ENCODE assay signal across 9 cellular contexts in genomic region chr12:12072064-12072760, GRCh38. TPM values are rescaled to one million over a fixed set of nuclear protein-coding genes. Genes with fewer than 3 reads are reported as not detected.
DNase-seq lines count a peak whose midpoint lies in the region; ATAC-seq and TF ChIP-seq lines count a peak whose summit lies in the region.
"Had no signal": no experiment of that assay in that cellular context is flagged by ENCODE, and none has a peak within 500 bp of the region (broad histone marks: within the 10 kb centered on the region; RNA-seq: fewer than 3 reads in every experiment).

No MANE protein-coding gene starts in this region.

- no peak overlapping the region for H3K27ac ChIP-seq in CD8-positive, alpha-beta T cell (ENCODE audit: low read depth, low read length)
- peak overlapping the region; percentile 58 for H3K27ac ChIP-seq in KOPT-K1 (ENCODE audit: low read depth, low read length, poor library complexity, severe bottlenecking)
- H3K27ac ChIP-seq in naive thymus-derived CD4-positive, alpha-beta T cell (ENCODE audit: low read depth, low read length) = peak overlapping the region; percentile 58

- peaks cover 13% of the 10 kb centered on the region for H3K4me1 ChIP-seq in CD8-positive, alpha-beta T cell (ENCODE audit: insufficient read depth, low read length)
- H3K4me1 ChIP-seq in naive thymus-derived CD4-positive, alpha-beta T cell (ENCODE audit: control insufficient read depth in 2 of 2, insufficient read depth in 2 of 2, low read length in 2 of 2) = peaks cover 0 to 5% of the 10 kb centered on the region in 2 donors

- no peaks in the 10 kb centered on the region for H3K9me3 ChIP-seq in CD8-positive, alpha-beta T cell (ENCODE audit: low read length)
- no peaks in the 10 kb centered on the region for H3K9me3 ChIP-seq in KOPT-K1 (ENCODE audit: insufficient read depth, low read length, poor library complexity, severe bottlenecking)
- no peaks in the 10 kb centered on the region for H3K9me3 ChIP-seq in naive thymus-derived CD4-positive, alpha-beta T cell (ENCODE audit: control insufficient read depth in 2 of 3, low read length in 3 of 3)

- H3K4me1 Mint-ChIP-seq in CD8-positive, alpha-beta T cell (ENCODE audit: low read depth) = peaks cover 22% of the 10 kb centered on the region
- H3K4me1 Mint-ChIP-seq in activated T-helper 1 cell treated with anti-CD3 and anti-CD28 coated beads, Interleukin-12 subunit alpha, Interleukin-12 subunit beta, Interleukin-2, Interleukin-4 antibody, amounts not matched to agents 30 ng/mL and 10 ng/mL and 1 ng/mL, durations not matched to agents 14 hours and 24 hours and 36 hours (ENCODE audit: low read depth) = peaks cover 49% of the 10 kb centered on the region
- H3K4me1 Mint-ChIP-seq in naive thymus-derived CD4-positive, alpha-beta T cell = peaks cover 13 to 37% (median 24%) of the 10 kb centered on the region in 7 donors

- CTCF ChIA-PET in CD8-positive, alpha-beta T cell (lab: Charles Lee) = interaction anchor here (1.1 to 1.8 kb wide), 5 partner anchors 11 to 491 kb away, joined by 3 to 9 read pairs (median 3); no protein-coding TSS in a partner anchor
- CTCF ChIA-PET in naive thymus-derived CD4-positive, alpha-beta T cell (lab: Charles Lee) = interaction anchor here (1.0 to 1.7 kb wide), 6 partner anchors 10 to 503 kb away, joined by 3 to 6 read pairs (median 4); no protein-coding TSS in a partner anchor

- peaks cover 3% of the 10 kb centered on the region for H3K27me3 Mint-ChIP-seq in CD8-positive, alpha-beta T cell (ENCODE audit: low read depth)
- H3K27me3 Mint-ChIP-seq in activated T-helper 1 cell treated with anti-CD3 and anti-CD28 coated beads, Interleukin-12 subunit alpha, Interleukin-12 subunit beta, Interleukin-2, Interleukin-4 antibody, amounts not matched to agents 30 ng/mL and 10 ng/mL and 1 ng/mL, durations not matched to agents 14 hours and 24 hours and 36 hours (ENCODE audit: insufficient read depth) = peaks cover 3% of the 10 kb centered on the region
- peaks cover 0 to 14% (median 0%) of the 10 kb centered on the region in 5 donors for H3K27me3 Mint-ChIP-seq in naive thymus-derived CD4-positive, alpha-beta T cell

- no peaks in the 10 kb centered on the region for H3K9me3 Mint-ChIP-seq in CD8-positive, alpha-beta T cell
- H3K9me3 Mint-ChIP-seq in activated T-helper 1 cell treated with anti-CD3 and anti-CD28 coated beads, Interleukin-12 subunit alpha, Interleukin-12 subunit beta, Interleukin-2, Interleukin-4 antibody, amounts not matched to agents 30 ng/mL and 10 ng/mL and 1 ng/mL, durations not matched to agents 14 hours and 24 hours and 36 hours = no peaks in the 10 kb centered on the region
- no peaks in the 10 kb centered on the region for H3K9me3 Mint-ChIP-seq in naive thymus-derived CD4-positive, alpha-beta T cell

- ATAC-seq in CD8-positive, alpha-beta T cell = peak; percentile 72
- peak; percentile 67 for ATAC-seq in naive thymus-derived CD4-positive, alpha-beta T cell
- ATAC-seq in HG03139 (IDR thresholded peaks at IDR 0.05; ENCODE audit: unreplicated experiment) = no peak

- H3K4me3 ChIP-seq in CD8-positive, alpha-beta T cell (ENCODE audit: low read depth, low read length) = peak overlapping the region; percentile 14
- peak overlapping the region; percentile 47 for H3K4me3 ChIP-seq in naive thymus-derived CD4-positive, alpha-beta T cell (ENCODE audit: low read length)

- H3K4me3 Mint-ChIP-seq in CD8-positive, alpha-beta T cell = peak overlapping the region; percentile 74
- peak overlapping the region; percentile 88 for H3K4me3 Mint-ChIP-seq in activated T-helper 1 cell treated with anti-CD3 and anti-CD28 coated beads, Interleukin-12 subunit alpha, Interleukin-12 subunit beta, Interleukin-2, Interleukin-4 antibody, amounts not matched to agents 30 ng/mL and 10 ng/mL and 1 ng/mL, durations not matched to agents 14 hours and 24 hours and 36 hours
- peak overlapping the region; percentile 57 to 92 (median 76) for H3K4me3 Mint-ChIP-seq in naive thymus-derived CD4-positive, alpha-beta T cell

- POLR2A ChIA-PET in CD8-positive, alpha-beta T cell (lab: Charles Lee) = interaction anchor here (0.6 to 2.0 kb wide), 2 partner anchors 285 to 373 kb away, joined by 3 to 5 read pairs; partner anchors contain the start of gene BORCS5
- POLR2A ChIA-PET in naive thymus-derived CD4-positive, alpha-beta T cell (lab: Charles Lee) = no interaction called here

- no peaks in the 10 kb centered on the region for H3K36me3 ChIP-seq in CD8-positive, alpha-beta T cell (ENCODE audit: insufficient read depth, low read length)
- no peaks in the 10 kb centered on the region for H3K36me3 ChIP-seq in KOPT-K1 (ENCODE audit: insufficient read depth, low read length)
- H3K36me3 ChIP-seq in naive thymus-derived CD4-positive, alpha-beta T cell (ENCODE audit: control insufficient read depth in 2 of 3, insufficient read depth in 3 of 3, low read length in 3 of 3) = no peaks in the 10 kb centered on the region

- intact Hi-C loops in CD8-positive, alpha-beta T cell (cut with DNase I, micrococcal nuclease) = loop anchor here in 1 of 2 experiments (5.0 kb wide), 1 partner anchor 255 kb away; no protein-coding TSS in a partner anchor
- intact Hi-C loops in activated T-helper 1 cell treated with anti-CD3 and anti-CD28 coated beads, Interleukin-12 subunit alpha, Interleukin-12 subunit beta, Interleukin-2, Interleukin-4 antibody, amounts not matched to agents 30 ng/mL and 10 ng/mL and 1 ng/mL, durations not matched to agents 14 hours and 24 hours and 36 hours (cut with micrococcal nuclease) = loop anchor here (5.0 kb wide), 1 partner anchor 195 kb away; the partner anchor contains the start of gene LRP6
- intact Hi-C loops in naive thymus-derived CD4-positive, alpha-beta T cell (cut with micrococcal nuclease) = loop anchor here (5.0 to 10.0 kb wide), 2 partner anchors 420 to 1857 kb away; partner anchors contain the start of gene GABARAPL1 (in 1 of the 2)

- H3K36me3 Mint-ChIP-seq in CD8-positive, alpha-beta T cell = no peaks in the 10 kb centered on the region
- H3K36me3 Mint-ChIP-seq in activated T-helper 1 cell treated with anti-CD3 and anti-CD28 coated beads, Interleukin-12 subunit alpha, Interleukin-12 subunit beta, Interleukin-2, Interleukin-4 antibody, amounts not matched to agents 30 ng/mL and 10 ng/mL and 1 ng/mL, durations not matched to agents 14 hours and 24 hours and 36 hours (ENCODE audit: low read depth) = peaks cover 2% of the 10 kb centered on the region
- H3K36me3 Mint-ChIP-seq in naive thymus-derived CD4-positive, alpha-beta T cell = peaks cover 0 to 8% (median 0%) of the 10 kb centered on the region in 5 donors

- TF ChIP-seq CTCF in CD8-positive, alpha-beta T cell (IDR thresholded peaks at IDR 0.05) = no peak

- H3K27me3 ChIP-seq in CD8-positive, alpha-beta T cell (ENCODE audit: insufficient read depth, low read length) = peaks cover 3% of the 10 kb centered on the region
- H3K27me3 ChIP-seq in naive thymus-derived CD4-positive, alpha-beta T cell (ENCODE audit: control insufficient read depth in 2 of 2, insufficient read depth in 2 of 2, low read length in 2 of 2) = no peaks in the 10 kb centered on the region

- peak overlapping the region; percentile 62 for H3K27ac Mint-ChIP-seq in CD8-positive, alpha-beta T cell
- peak overlapping the region; percentile 8 for H3K27ac Mint-ChIP-seq in activated T-helper 1 cell treated with anti-CD3 and anti-CD28 coated beads, Interleukin-12 subunit alpha, Interleukin-12 subunit beta, Interleukin-2, Interleukin-4 antibody, amounts not matched to agents 30 ng/mL and 10 ng/mL and 1 ng/mL, durations not matched to agents 14 hours and 24 hours and 36 hours
- H3K27ac Mint-ChIP-seq in naive thymus-derived CD4-positive, alpha-beta T cell = peak overlapping the region; percentile 10 to 96 (median 89)

- peak in 6 of 7 experiments; percentile 6 to 54 (median 28) for DNase-seq in CD8-positive, alpha-beta T cell
- peak; percentile 22 for DNase-seq in activated T-helper 1 cell treated with anti-CD3 and anti-CD28 coated beads, Interleukin-12 subunit alpha, Interleukin-12 subunit beta, Interleukin-2, Interleukin-4 antibody, amounts not matched to agents 30 ng/mL and 10 ng/mL and 1 ng/mL, durations not matched to agents 14 hours and 24 hours and 36 hours (ENCODE audit: low spot score)
- DNase-seq in naive thymus-derived CD4-positive, alpha-beta T cell = peak in 7 of 9 donors; percentile 11 to 44 (median 27)
- DNase-seq in RPMI8226 (no peak), retina (no peak), EL (no peak)

RNA-seq across cellular contexts. Expression of gene BCL2L14, which starts 1.5 kb away (rescaled TPM):
- under 1 TPM; 0.38 to 0.61 TPM for total RNA-seq in CD8-positive, alpha-beta T cell
- 10.4 and 11.0 TPM in 2 replicates for total RNA-seq in activated T-helper 1 cell treated with anti-CD3 and anti-CD28 coated beads, Interleukin-12 subunit alpha, Interleukin-12 subunit beta, Interleukin-2, Interleukin-4 antibody, amounts not matched to agents 30 ng/mL and 10 ng/mL and 1 ng/mL, durations not matched to agents 14 hours and 24 hours and 36 hours
- total RNA-seq in naive thymus-derived CD4-positive, alpha-beta T cell = 1 to 10 TPM in 3 of 5 experiments, under 1 TPM in 2; 0.92 to 7.6 (median 1.4) TPM
- polyA plus RNA-seq in naive thymus-derived CD4-positive, alpha-beta T cell = not detected
- total RNA-seq: frontal cortex had no signal

Comparison
In these comparisons a context has a peak if more than half of its experiments do, and no peak if none do; other contexts are left out.
1. DNase-seq: peak in CD8-positive, alpha-beta T cell (6 of 7), activated T-helper 1 cell treated with anti-CD3 and anti-CD28 coated beads, Interleukin-12 subunit alpha, Interleukin-12 subunit beta, Interleukin-2, Interleukin-4 antibody, amounts not matched to agents 30 ng/mL and 10 ng/mL and 1 ng/mL, durations not matched to agents 14 hours and 24 hours and 36 hours (single experiment) and naive thymus-derived CD4-positive, alpha-beta T cell (7 of 9); none in RPMI8226 (single experiment), retina (single experiment) and EL (single experiment).
2. H3K27ac Mint-ChIP-seq: peak in every context shown above with its lines; median percentile 89 in naive thymus-derived CD4-positive, alpha-beta T cell; 62 in CD8-positive, alpha-beta T cell; 8 in activated T-helper 1 cell treated with anti-CD3 and anti-CD28 coated beads, Interleukin-12 subunit alpha, Interleukin-12 subunit beta, Interleukin-2, Interleukin-4 antibody, amounts not matched to agents 30 ng/mL and 10 ng/mL and 1 ng/mL, durations not matched to agents 14 hours and 24 hours and 36 hours.
3. Peak in every context shown above with its lines, with median percentiles within 50 percentile points of each other: H3K4me3 Mint-ChIP-seq.